In genomic region chr6:20416567-20417345, GRCh38 we compare ENCODE assay signal across 1 cellular context.
TF ChIP-seq lines count a peak whose summit lies in the region.

No MANE protein-coding gene starts in this region.

TF ChIP-seq in K562, 482 proteins besides CTCF, POLR2A, EP300 and RAD21:
- TF ChIP-seq, protein P1, sequence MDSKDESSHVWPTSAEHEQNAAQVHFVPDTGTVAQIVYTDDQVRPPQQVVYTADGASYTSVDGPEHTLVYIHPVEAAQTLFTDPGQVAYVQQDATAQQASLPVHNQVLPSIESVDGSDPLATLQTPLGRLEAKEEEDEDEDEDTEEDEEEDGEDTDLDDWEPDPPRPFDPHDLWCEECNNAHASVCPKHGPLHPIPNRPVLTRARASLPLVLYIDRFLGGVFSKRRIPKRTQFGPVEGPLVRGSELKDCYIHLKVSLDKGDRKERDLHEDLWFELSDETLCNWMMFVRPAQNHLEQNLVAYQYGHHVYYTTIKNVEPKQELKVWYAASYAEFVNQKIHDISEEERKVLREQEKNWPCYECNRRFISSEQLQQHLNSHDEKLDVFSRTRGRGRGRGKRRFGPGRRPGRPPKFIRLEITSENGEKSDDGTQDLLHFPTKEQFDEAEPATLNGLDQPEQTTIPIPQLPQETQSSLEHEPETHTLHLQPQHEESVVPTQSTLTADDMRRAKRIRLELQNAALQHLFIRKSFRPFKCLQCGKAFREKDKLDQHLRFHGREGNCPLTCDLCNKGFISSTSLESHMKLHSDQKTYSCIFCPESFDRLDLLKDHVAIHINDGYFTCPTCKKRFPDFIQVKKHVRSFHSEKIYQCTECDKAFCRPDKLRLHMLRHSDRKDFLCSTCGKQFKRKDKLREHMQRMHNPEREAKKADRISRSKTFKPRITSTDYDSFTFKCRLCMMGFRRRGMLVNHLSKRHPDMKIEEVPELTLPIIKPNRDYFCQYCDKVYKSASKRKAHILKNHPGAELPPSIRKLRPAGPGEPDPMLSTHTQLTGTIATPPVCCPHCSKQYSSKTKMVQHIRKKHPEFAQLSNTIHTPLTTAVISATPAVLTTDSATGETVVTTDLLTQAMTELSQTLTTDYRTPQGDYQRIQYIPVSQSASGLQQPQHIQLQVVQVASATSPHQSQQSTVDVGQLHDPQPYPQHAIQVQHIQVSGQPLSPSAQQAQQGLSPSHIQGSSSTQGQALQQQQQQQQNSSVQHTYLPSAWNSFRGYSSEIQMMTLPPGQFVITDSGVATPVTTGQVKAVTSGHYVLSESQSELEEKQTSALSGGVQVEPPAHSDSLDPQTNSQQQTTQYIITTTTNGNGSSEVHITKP (IDR thresholded peaks at IDR 0.05; ENCODE audit: partially characterized antibody): peak; percentile 88
- no peak; the same call in 1 of the 2 replicates for TF ChIP-seq RAD51 (IDR thresholded peaks at IDR 0.05; ENCODE audit: borderline replicate concordance, low read depth)
- peak; percentile 33 for TF ChIP-seq CHD1 (IDR thresholded peaks at IDR 0.05; ENCODE audit: low read length)
- TF ChIP-seq, protein P2, sequence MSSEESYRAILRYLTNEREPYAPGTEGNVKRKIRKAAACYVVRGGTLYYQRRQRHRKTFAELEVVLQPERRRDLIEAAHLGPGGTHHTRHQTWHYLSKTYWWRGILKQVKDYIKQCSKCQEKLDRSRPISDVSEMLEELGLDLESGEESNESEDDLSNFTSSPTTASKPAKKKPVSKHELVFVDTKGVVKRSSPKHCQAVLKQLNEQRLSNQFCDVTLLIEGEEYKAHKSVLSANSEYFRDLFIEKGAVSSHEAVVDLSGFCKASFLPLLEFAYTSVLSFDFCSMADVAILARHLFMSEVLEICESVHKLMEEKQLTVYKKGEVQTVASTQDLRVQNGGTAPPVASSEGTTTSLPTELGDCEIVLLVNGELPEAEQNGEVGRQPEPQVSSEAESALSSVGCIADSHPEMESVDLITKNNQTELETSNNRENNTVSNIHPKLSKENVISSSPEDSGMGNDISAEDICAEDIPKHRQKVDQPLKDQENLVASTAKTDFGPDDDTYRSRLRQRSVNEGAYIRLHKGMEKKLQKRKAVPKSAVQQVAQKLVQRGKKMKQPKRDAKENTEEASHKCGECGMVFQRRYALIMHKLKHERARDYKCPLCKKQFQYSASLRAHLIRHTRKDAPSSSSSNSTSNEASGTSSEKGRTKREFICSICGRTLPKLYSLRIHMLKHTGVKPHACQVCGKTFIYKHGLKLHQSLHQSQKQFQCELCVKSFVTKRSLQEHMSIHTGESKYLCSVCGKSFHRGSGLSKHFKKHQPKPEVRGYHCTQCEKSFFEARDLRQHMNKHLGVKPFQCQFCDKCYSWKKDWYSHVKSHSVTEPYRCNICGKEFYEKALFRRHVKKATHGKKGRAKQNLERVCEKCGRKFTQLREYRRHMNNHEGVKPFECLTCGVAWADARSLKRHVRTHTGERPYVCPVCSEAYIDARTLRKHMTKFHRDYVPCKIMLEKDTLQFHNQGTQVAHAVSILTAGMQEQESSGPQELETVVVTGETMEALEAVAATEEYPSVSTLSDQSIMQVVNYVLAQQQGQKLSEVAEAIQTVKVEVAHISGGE (CRISPR knock-in tag; IDR thresholded peaks at IDR 0.05): peak in 1 of 3 experiments; percentile 53; a peak in 2 of 6 replicates
- TF ChIP-seq, protein P3, sequence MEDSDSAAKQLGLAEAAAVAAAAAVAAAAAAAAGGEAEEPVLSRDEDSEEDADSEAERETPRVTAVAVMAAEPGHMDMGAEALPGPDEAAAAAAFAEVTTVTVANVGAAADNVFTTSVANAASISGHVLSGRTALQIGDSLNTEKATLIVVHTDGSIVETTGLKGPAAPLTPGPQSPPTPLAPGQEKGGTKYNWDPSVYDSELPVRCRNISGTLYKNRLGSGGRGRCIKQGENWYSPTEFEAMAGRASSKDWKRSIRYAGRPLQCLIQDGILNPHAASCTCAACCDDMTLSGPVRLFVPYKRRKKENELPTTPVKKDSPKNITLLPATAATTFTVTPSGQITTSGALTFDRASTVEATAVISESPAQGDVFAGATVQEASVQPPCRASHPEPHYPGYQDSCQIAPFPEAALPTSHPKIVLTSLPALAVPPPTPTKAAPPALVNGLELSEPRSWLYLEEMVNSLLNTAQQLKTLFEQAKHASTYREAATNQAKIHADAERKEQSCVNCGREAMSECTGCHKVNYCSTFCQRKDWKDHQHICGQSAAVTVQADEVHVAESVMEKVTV (CRISPR knock-in tag; IDR thresholded peaks at IDR 0.05): 0 out of 2 replicates have a peak, but pooled peaks have one; percentile 9
- TF ChIP-seq RBM39 (optimal IDR thresholded peaks at IDR 0.05; ENCODE audit: low read depth, low read length): no peak
- 0 out of 4 replicates have a peak, but pooled peaks of 1 of the 2 experiments have one; percentile 22 for TF ChIP-seq MAZ (CRISPR knock-in tag; conservative IDR thresholded peaks at IDR 0.05 in 1 of 2, IDR thresholded peaks at IDR 0.05 in 1 of 2)
- TF ChIP-seq ETV5 (CRISPR knock-in tag; IDR thresholded peaks at IDR 0.05; ENCODE audit: low read depth): 0 out of 2 replicates have a peak, but pooled peaks have one; percentile 61
- TF ChIP-seq MTA3 (IDR thresholded peaks at IDR 0.05; ENCODE audit: borderline replicate concordance): 0 out of 2 replicates have a peak, but pooled peaks have one; percentile 33
- TF ChIP-seq SPI1 (IDR thresholded peaks at IDR 0.05; ENCODE audit: borderline replicate concordance, low read depth, low read length): peak; percentile 33; the same call in 1 of the 2 replicates
- TF ChIP-seq, protein P4, sequence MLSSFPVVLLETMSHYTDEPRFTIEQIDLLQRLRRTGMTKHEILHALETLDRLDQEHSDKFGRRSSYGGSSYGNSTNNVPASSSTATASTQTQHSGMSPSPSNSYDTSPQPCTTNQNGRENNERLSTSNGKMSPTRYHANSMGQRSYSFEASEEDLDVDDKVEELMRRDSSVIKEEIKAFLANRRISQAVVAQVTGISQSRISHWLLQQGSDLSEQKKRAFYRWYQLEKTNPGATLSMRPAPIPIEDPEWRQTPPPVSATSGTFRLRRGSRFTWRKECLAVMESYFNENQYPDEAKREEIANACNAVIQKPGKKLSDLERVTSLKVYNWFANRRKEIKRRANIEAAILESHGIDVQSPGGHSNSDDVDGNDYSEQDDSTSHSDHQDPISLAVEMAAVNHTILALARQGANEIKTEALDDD (IDR thresholded peaks at IDR 0.05): peak; percentile 74
- TF ChIP-seq ZNF174 (CRISPR knock-in tag; IDR thresholded peaks at IDR 0.05): no peak
- TF ChIP-seq LEF1 (IDR thresholded peaks at IDR 0.05): peak; percentile 76
